ENCODE assay signal across 8 cellular contexts in genomic region chr1:11012260-11013159, GRCh38. TPM values are rescaled to one million over a fixed set of nuclear protein-coding genes. Genes with fewer than 3 reads are reported as not detected.
DNase-seq lines count a peak whose midpoint lies in the region; ATAC-seq and TF ChIP-seq lines count a peak whose summit lies in the region.

Gene TARDBP (plus strand): TSS chr1:11012654. CDS start chr1:11013728, 1,074 bp downstream.

- DNase-seq in NCI-H146 (lab: John Stamatoyannopoulos, UW) = peak; percentile 82
- peak; percentile 81 for DNase-seq in amniotic epithelial cell (ENCODE audit: low read depth)
- peak; percentile 91 for DNase-seq in left cardiac atrium
- peak; percentile 80 for DNase-seq in progenitor cell of endocrine pancreas (ENCODE audit: low spot score, unreplicated experiment)
- peak; percentile 95 for DNase-seq in upper lobe of right lung

- no peaks in the 10 kb centered on the region for H3K27me3 ChIP-seq in upper lobe of right lung

- no peak for TF ChIP-seq CTCF in progenitor cell of endocrine pancreas (IDR thresholded peaks at IDR 0.05; ENCODE audit: unreplicated experiment)
- no peak for TF ChIP-seq CTCF in upper lobe of right lung (IDR thresholded peaks at IDR 0.05)

- H3K4me3 ChIP-seq in upper lobe of right lung = peak within 1 kb of the TSS; percentile 94

- peaks cover 23% of the 10 kb centered on the region for H3K36me3 Mint-ChIP-seq in progenitor cell of endocrine pancreas (ENCODE audit: insufficient read depth)

- peaks cover 25% of the 10 kb centered on the region for H3K4me1 ChIP-seq in upper lobe of right lung

- TF ChIP-seq POLR2A in GM15510 (IDR thresholded peaks at IDR 0.05; ENCODE audit: borderline replicate concordance, extremely low read depth, insufficient read length) = peak; percentile 85

- intact Hi-C loops in T-helper 1 cell treated with Interleukin-12 subunit alpha and Interleukin-12 subunit beta and Interleukin-4 antibody, amounts not matched to agents 30 ng/mL and 1 ng/mL, for 36 hours (cut with micrococcal nuclease) = loop anchor here (1.0 to 5.0 kb wide), 10 partner anchors 48 to 980 kb away; partner anchors contain the start of genes DFFA, EXOSC10, MTOR and PGD
- intact Hi-C loops in left cardiac atrium (cut with DNase I) (no loop called here), upper lobe of right lung (cut with DNase I) (no loop called here)

- H3K27me3 Mint-ChIP-seq in progenitor cell of endocrine pancreas = no peaks in the 10 kb centered on the region

- peak within 1 kb of the TSS; percentile 100 for H3K27ac Mint-ChIP-seq in progenitor cell of endocrine pancreas

- ATAC-seq in HG02870 (IDR thresholded peaks at IDR 0.05; ENCODE audit: unreplicated experiment) (peak; percentile 82), left cardiac atrium (peak; percentile 96 to 97), upper lobe of right lung (peak; percentile 97)

- no peaks in the 10 kb centered on the region for H3K9me3 Mint-ChIP-seq in progenitor cell of endocrine pancreas (ENCODE audit: low read depth)

- H3K36me3 ChIP-seq in upper lobe of right lung = peaks cover 44% of the 10 kb centered on the region

- H3K9me3 ChIP-seq in upper lobe of right lung = no peaks in the 10 kb centered on the region

- peaks cover 16% of the 10 kb centered on the region for H3K4me1 Mint-ChIP-seq in progenitor cell of endocrine pancreas (ENCODE audit: low read depth)

- H3K4me3 Mint-ChIP-seq in progenitor cell of endocrine pancreas (ENCODE audit: low read depth) = peak within 1 kb of the TSS; percentile 84

- peak within 1 kb of the TSS; percentile 98 for H3K27ac ChIP-seq in upper lobe of right lung

RNA-seq across cellular contexts. Expression of gene TARDBP, which starts in this region (rescaled TPM):
- total RNA-seq in T-helper 1 cell treated with Interleukin-12 subunit alpha and Interleukin-12 subunit beta and Interleukin-4 antibody, amounts not matched to agents 30 ng/mL and 1 ng/mL, for 36 hours = 159 and 171 TPM in 2 replicates
- total RNA-seq in left cardiac atrium (100 to 1,000 TPM; 102 to 119 TPM), progenitor cell of endocrine pancreas (197 and 199 TPM in 2 replicates), upper lobe of right lung (112 TPM)

Comparison
In these comparisons a context has a peak if more than half of its experiments do, and no peak if none do; other contexts are left out.
1. Peak in every context shown above with its lines: DNase-seq, ATAC-seq, H3K4me3 ChIP-seq and H3K27ac ChIP-seq.